Comparison of ENCODE assay signal across 19 cellular contexts in the genomic region with DNA sequence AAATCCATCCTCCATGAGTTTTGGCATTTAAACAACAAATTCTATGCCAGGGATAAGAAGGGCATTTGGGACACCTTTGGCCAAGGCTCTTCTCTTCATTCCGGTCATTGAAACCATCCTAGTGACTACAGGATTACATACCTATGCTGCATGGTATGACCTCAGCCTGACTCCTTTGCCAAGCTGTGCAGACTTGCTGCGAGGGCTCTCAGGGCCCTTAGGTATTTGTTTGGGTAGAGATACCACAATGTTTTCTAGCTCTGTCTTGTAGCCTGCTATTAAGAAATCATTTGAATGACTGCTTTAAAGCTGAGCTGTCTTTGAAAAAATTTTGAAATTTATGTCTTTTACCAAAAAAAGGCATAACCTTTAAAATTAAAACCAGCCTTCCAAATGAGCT.
A peak's percentile ranks its signal among the peaks of the same experiment; 100 is the strongest.
DNase-seq lines count a peak whose midpoint lies in the region; ATAC-seq and TF ChIP-seq lines count a peak whose summit lies in the region.
"Had no signal": no experiment of that assay in that cellular context is flagged by ENCODE, and none has a peak within 500 bp of the region (broad histone marks: within the 10 kb centered on the region; RNA-seq: fewer than 3 reads in every experiment).

No MANE protein-coding gene starts in this region.

- no peak overlapping the region for H3K27ac ChIP-seq in foreskin keratinocyte

- peak; percentile 33 for DNase-seq in AG20443 (ENCODE audit: low spot score)
- peak; percentile 17 for DNase-seq in GM04504 (ENCODE audit: low read depth)
- DNase-seq in astrocyte of the hippocampus (ENCODE audit: low read depth, low spot score): peak; percentile 41
- peak; percentile 68 to 86 for DNase-seq in foreskin keratinocyte
- no peak for DNase-seq in GM20000 (ENCODE audit: low spot score)
- DNase-seq in activated CD4-positive, alpha-beta T cell treated with anti-CD3 and anti-CD28 coated beads for 4 hours: no peak
- DNase-seq: Calu3; CD4-positive, alpha-beta memory T cell; DMS79; GDM1; NCI-H1417 treated with DMSO at 0.1 percent for 48 hours; NCI-H2029; NCI-H2171 treated with DMSO at 0.1 percent for 48 hours; NCI-H510A; NCI-H82 had no signal

- no peaks in the 10 kb centered on the region for H3K27me3 ChIP-seq in foreskin keratinocyte

- TF ChIP-seq CTCF in foreskin keratinocyte (conservative IDR thresholded peaks at IDR 0.05): no peak
- no peak for TF ChIP-seq CTCF in GM20000 (IDR thresholded peaks at IDR 0.05; ENCODE audit: extremely low read depth, missing control alignments)

- ATAC-seq in foreskin keratinocyte (peak; percentile 80), GM21515 (IDR thresholded peaks at IDR 0.05; ENCODE audit: unreplicated experiment) (no peak), HG02938 (IDR thresholded peaks at IDR 0.05; ENCODE audit: unreplicated experiment) (no peak)
- ATAC-seq: GM23338, K562 had no signal

- H3K4me1 ChIP-seq in foreskin keratinocyte: no peaks in the 10 kb centered on the region

Comparison
In these comparisons a context has a peak if more than half of its experiments do, and no peak if none do; other contexts are left out.
1. DNase-seq: peak in AG20443 (single experiment), GM04504 (single experiment), astrocyte of the hippocampus (single experiment) and foreskin keratinocyte (2 of 2); none in GM20000 (single experiment) and activated CD4-positive, alpha-beta T cell treated with anti-CD3 and anti-CD28 coated beads for 4 hours (0 of 2).